ENCODE assay signal across 23 cellular contexts in the genomic region with DNA sequence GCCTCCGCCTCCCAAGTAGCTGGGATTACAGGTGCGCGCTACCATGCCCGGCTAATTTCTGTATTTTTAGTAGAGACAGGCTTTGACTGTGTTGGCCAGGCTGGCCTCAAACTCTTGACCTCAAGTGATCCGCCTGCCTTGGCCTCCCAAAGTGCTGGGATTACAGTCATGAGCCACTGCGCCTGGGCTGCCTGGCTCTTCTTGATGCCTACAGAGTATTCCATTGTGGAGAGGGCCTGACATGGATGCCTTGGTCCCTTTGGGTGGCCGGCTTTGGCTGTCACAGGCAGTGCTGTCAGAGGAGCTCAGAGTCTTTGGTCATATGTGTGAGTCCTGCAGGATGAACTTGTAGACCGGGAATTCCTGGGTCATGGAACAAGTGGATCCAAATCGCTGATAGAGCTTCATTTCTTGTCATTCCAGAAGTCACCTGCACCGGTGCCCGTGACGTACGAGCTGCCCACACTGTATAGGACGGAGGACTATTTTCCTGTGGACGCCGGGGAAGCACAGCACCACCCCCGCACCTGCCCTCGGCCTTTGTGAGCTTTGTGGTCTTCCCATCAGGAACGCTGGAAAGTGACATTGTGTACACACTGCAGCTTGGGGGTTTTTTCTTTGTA.
"Had no signal": no experiment of that assay in that cellular context is flagged by ENCODE, and none has a peak within 500 bp of the region (broad histone marks: within the 10 kb centered on the region; RNA-seq: fewer than 3 reads in every experiment).

No MANE protein-coding gene starts in this region.

- H3K4me3 ChIP-seq: colonic mucosa, hepatocyte, left ventricle myocardium inferior, psoas muscle, suprapubic skin, thyroid gland, uterus had no signal

- H3K27ac Mint-ChIP-seq: type B pancreatic cell had no signal

- H2AFZ ChIP-seq: hepatocyte, parathyroid adenoma had no signal

- H3K9me3 Mint-ChIP-seq: naive thymus-derived CD8-positive, alpha-beta T cell; type B pancreatic cell had no signal

- H3K9ac ChIP-seq: parathyroid adenoma had no signal

- H3K4me2 ChIP-seq: hepatocyte had no signal

- H3K36me3 ChIP-seq: colonic mucosa, left ventricle myocardium inferior, suprapubic skin, thyroid gland, uterus had no signal

- H3K27me3 ChIP-seq: colonic mucosa, foreskin keratinocyte, hepatocyte, suprapubic skin, thyroid gland, uterus had no signal

- H3K27me3 Mint-ChIP-seq: naive thymus-derived CD8-positive, alpha-beta T cell; type B pancreatic cell had no signal

- H3K9me3 ChIP-seq: colonic mucosa, left ventricle myocardium inferior, psoas muscle, suprapubic skin, thyroid gland, uterus had no signal

- H3K4me3 Mint-ChIP-seq: naive thymus-derived CD8-positive, alpha-beta T cell; type B pancreatic cell had no signal

- H3K79me2 ChIP-seq: hepatocyte, parathyroid adenoma had no signal

- FAIRE-seq: endothelial cell of umbilical vein, kidney, small intestine had no signal

- DNase-seq: cerebellar nuclear complex; colonic mucosa; dermis blood vessel endothelial cell; erythroblast; foreskin keratinocyte; kidney; left cardiac atrium; left ventricle myocardium inferior; mesendoderm; naive thymus-derived CD8-positive, alpha-beta T cell; nucleus accumbens; psoas muscle; retina; small intestine; stimulated activated CD4-positive, alpha-beta T cell treated with anti-CD3 and anti-CD28 coated beads, Interleukin-2, amount 100 ng/mL, for 48 hours; stimulated activated naive CD8-positive, alpha-beta T cell treated with anti-CD3 and anti-CD28 coated beads, Interleukin-15, Interleukin-2, amounts not matched to agents 100 U/mL and 50 U/mL, for 24 hours; thyroid gland; uterus had no signal

- H3K4me1 ChIP-seq: colonic mucosa, foreskin keratinocyte, left ventricle myocardium inferior, parathyroid adenoma, psoas muscle, suprapubic skin, thyroid gland, uterus had no signal

- H3K27ac ChIP-seq: colonic mucosa, foreskin keratinocyte, hepatocyte, left ventricle myocardium inferior, parathyroid adenoma, psoas muscle, suprapubic skin, thyroid gland, uterus had no signal

- ATAC-seq: foreskin keratinocyte; left cardiac atrium; naive thymus-derived CD8-positive, alpha-beta T cell; psoas muscle; stimulated activated naive CD8-positive, alpha-beta T cell treated with anti-CD3 and anti-CD28 coated beads, Interleukin-15, Interleukin-2, amounts not matched to agents 100 U/mL and 50 U/mL, for 24 hours had no signal
